Comparison of ENCODE assay signal across 2 cellular contexts in genomic region chr16:86378128-86378527, GRCh38.
TF ChIP-seq lines count a peak whose summit lies in the region.

No MANE protein-coding gene starts in this region.

TF ChIP-seq in IMR-90, 13 proteins besides CTCF, POLR2A, EP300 and RAD21:
- TF ChIP-seq RFX5 (IDR thresholded peaks at IDR 0.05; ENCODE audit: low read depth, low read length), result no peak
- no peak for TF ChIP-seq CHD1 (IDR thresholded peaks at IDR 0.05; ENCODE audit: low read depth, low read length)
- no peak for TF ChIP-seq RCOR1 (IDR thresholded peaks at IDR 0.05; ENCODE audit: insufficient replicate concordance, low read length)
- no peak for TF ChIP-seq ELK1 (IDR thresholded peaks at IDR 0.05; ENCODE audit: borderline replicate concordance, low read depth, low read length)
- TF ChIP-seq BHLHE40 (IDR thresholded peaks at IDR 0.05; ENCODE audit: low read depth, low read length), result no peak
- TF ChIP-seq NFE2L2 (IDR thresholded peaks at IDR 0.05; ENCODE audit: low read depth, low read length), result no peak
- TF ChIP-seq FOS (IDR thresholded peaks at IDR 0.05; ENCODE audit: low read depth, low read length), result no peak
- no peak for TF ChIP-seq MXI1 (IDR thresholded peaks at IDR 0.05; ENCODE audit: borderline replicate concordance, low read depth, low read length)
- TF ChIP-seq SMC3 (IDR thresholded peaks at IDR 0.05; ENCODE audit: low read depth, low read length), result no peak

TF ChIP-seq in H1, 55 proteins besides CTCF, POLR2A, EP300 and RAD21:
- TF ChIP-seq ASH2L (IDR thresholded peaks at IDR 0.05; ENCODE audit: low read length) (no peak), RFX5 (IDR thresholded peaks at IDR 0.05; ENCODE audit: borderline replicate concordance, low read depth, low read length) (no peak)
